ENCODE assay signal across 15 cellular contexts in the genomic region with DNA sequence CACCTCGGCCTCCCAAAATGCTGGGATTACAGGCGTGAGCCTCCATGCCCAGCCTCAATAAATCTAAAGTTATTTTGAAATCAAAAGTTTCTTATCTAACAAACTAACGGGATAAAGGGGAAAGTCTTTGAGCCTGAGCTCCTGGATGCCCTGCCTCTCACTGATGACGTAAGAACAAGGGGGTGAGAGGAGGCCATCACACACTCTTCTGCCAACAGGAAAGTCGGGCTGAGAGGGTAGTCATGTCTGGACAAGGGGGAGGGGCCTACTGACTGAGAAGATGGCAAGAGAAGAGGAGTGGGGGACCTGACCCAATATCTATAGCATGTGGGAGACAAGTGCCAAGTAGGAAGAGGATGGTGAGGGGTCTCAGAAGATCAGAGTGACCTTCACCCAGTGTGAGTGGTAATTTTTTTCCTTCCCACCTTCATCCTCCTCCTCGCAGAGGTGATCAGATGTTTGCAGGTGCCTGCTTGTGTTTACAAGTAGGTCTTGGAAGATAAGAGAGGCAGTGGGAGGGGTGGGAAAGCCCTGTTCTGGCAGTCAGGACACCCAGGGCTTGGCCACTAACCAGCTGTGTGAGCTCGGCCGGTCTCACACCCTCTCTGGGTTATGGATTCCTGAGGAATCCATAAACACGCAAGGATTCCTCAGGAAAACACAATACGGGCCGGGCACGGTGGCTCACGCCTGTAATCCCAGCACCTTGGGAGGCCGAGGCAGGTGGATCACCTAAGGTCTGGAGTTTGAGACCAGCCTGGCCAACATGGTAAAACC. TPM values are rescaled to one million over a fixed set of nuclear protein-coding genes. Genes with fewer than 3 reads are reported as not detected.
DNase-seq lines count a peak whose midpoint lies in the region; ATAC-seq, FAIRE-seq and TF ChIP-seq lines count a peak whose summit lies in the region.
"Had no signal": no experiment of that assay in that cellular context is flagged by ENCODE, and none has a peak within 500 bp of the region (broad histone marks: within the 10 kb centered on the region; RNA-seq: fewer than 3 reads in every experiment).

No MANE protein-coding gene starts in this region.

- no peaks in the 10 kb centered on the region for H3K27me3 Mint-ChIP-seq in astrocyte (ENCODE audit: low read depth, unreplicated experiment)
- H3K27me3 Mint-ChIP-seq in activated naive CD8-positive, alpha-beta T cell treated with anti-CD3 and anti-CD28 coated beads for 36 hours, result peaks cover 11% of the 10 kb centered on the region

- FAIRE-seq in astrocyte (lab: Jason Lieb, UNC) (no peak), keratinocyte (lab: Jason Lieb, UNC) (no peak)
- FAIRE-seq: colon had no signal

- peak overlapping the region; percentile 26 for H3K18ac ChIP-seq in IMR-90 (ENCODE audit: low read depth, low read length)

- no peaks in the 10 kb centered on the region for H3K9me3 Mint-ChIP-seq in astrocyte (ENCODE audit: unreplicated experiment)
- H3K9me3 Mint-ChIP-seq in activated naive CD8-positive, alpha-beta T cell treated with anti-CD3 and anti-CD28 coated beads for 36 hours, result no peaks in the 10 kb centered on the region
- H3K9me3 Mint-ChIP-seq: activated CD8-positive, alpha-beta T cell treated with anti-CD3 and anti-CD28 coated beads for 36 hours had no signal

- H3K36me3 ChIP-seq in IMR-90 (ENCODE audit: control insufficient read depth, insufficient read depth, low read length), result no peaks in the 10 kb centered on the region
- no peaks in the 10 kb centered on the region for H3K36me3 ChIP-seq in astrocyte (ENCODE audit: insufficient read depth, low read length)
- no peaks in the 10 kb centered on the region for H3K36me3 ChIP-seq in keratinocyte (ENCODE audit: control insufficient read depth in 2 of 2, extremely low read depth in 1 of 2, insufficient read depth in 2 of 2, low read length in 2 of 2)
- H3K36me3 ChIP-seq in upper lobe of left lung, result no peaks in the 10 kb centered on the region
- no peaks in the 10 kb centered on the region for H3K36me3 ChIP-seq in thyroid gland

- dilution Hi-C loops in IMR-90 (cut with HindIII; ENCODE audit: low sequenced_read_pairs, unreplicated experiment), result no loop called here
- dilution Hi-C loops in keratinocyte (cut with MboI; ENCODE audit: extremely low pct_ligation_motif_present, low sequenced_read_pairs), result no loop called here

- H3K4me3 ChIP-seq in IMR-90 (ENCODE audit: insufficient read depth, low read depth, low read length), result no peak overlapping the region
- no peak overlapping the region for H3K4me3 ChIP-seq in astrocyte (ENCODE audit: insufficient read depth, low read depth, low read length)
- no peak overlapping the region for H3K4me3 ChIP-seq in keratinocyte (ENCODE audit: control insufficient read depth in 2 of 3, extremely low read depth in 1 of 3, insufficient read depth in 2 of 3, low read depth in 1 of 3, low read length in 3 of 3)
- H3K4me3 ChIP-seq in upper lobe of left lung, result no peak overlapping the region
- H3K4me3 ChIP-seq in thyroid gland (replicated peaks in 1 of 3), result no peak overlapping the region

- POLR2A ChIA-PET in IMR-90 (lab: Charles Lee; ENCODE audit: unreplicated experiment), result interaction anchor here (0.8 kb wide), 1 partner anchor 392 kb away, joined by 3 read pairs; no protein-coding TSS in a partner anchor

- H3K27me3 ChIP-seq in IMR-90 (ENCODE audit: control insufficient read depth, insufficient read depth, low read length) (no peaks in the 10 kb centered on the region), astrocyte (ENCODE audit: insufficient read depth, low read length) (no peaks in the 10 kb centered on the region), keratinocyte (ENCODE audit: control insufficient read depth, extremely low read depth, insufficient read depth, low read length) (no peaks in the 10 kb centered on the region), upper lobe of left lung (no peaks in the 10 kb centered on the region), thyroid gland (no peaks in the 10 kb centered on the region)

- H2AK5ac ChIP-seq in IMR-90 (ENCODE audit: low read depth, low read length), result peak overlapping the region; percentile 99

- H3K9ac ChIP-seq in IMR-90 (ENCODE audit: low read depth, low read length) (no peak overlapping the region), astrocyte (ENCODE audit: low read length) (peak overlapping the region; percentile 36), keratinocyte (ENCODE audit: control insufficient read depth, extremely low read depth, insufficient read depth, low read length) (no peak overlapping the region)

- no TSS peak for BruUV-seq in IMR-90 (replicated peaks; lab: Mats Ljungman, UMichigan)

- TF ChIP-seq POLR2A in IMR-90 (IDR thresholded peaks at IDR 0.05; ENCODE audit: low read depth, low read length) (no peak), upper lobe of left lung (IDR thresholded peaks at IDR 0.05) (no peak), thyroid gland (IDR thresholded peaks at IDR 0.05) (no peak)

- H3K27ac ChIP-seq in IMR-90 (ENCODE audit: insufficient read depth, low read length) (peak overlapping the region; percentile 59), astrocyte (ENCODE audit: low read depth, low read length) (peak overlapping the region; percentile 94), keratinocyte (ENCODE audit: control insufficient read depth, insufficient read depth, low read length) (peak overlapping the region; percentile 68), upper lobe of left lung (peak overlapping the region in 3 of 4 donors; percentile 23 to 80 (median 42)), thyroid gland (peak overlapping the region in 1 of 3 donors; percentile 90)

- peaks cover 45% of the 10 kb centered on the region for H3K4me1 ChIP-seq in IMR-90 (ENCODE audit: control insufficient read depth, insufficient read depth, low read length)
- H3K4me1 ChIP-seq in astrocyte (ENCODE audit: insufficient read depth, low read length), result peaks cover 70% of the 10 kb centered on the region
- peaks cover 80% of the 10 kb centered on the region for H3K4me1 ChIP-seq in keratinocyte (ENCODE audit: control insufficient read depth, extremely low read depth, insufficient read depth, low read length)
- peaks cover 29 to 37% (median 33%) of the 10 kb centered on the region in 4 donors for H3K4me1 ChIP-seq in upper lobe of left lung
- H3K4me1 ChIP-seq in thyroid gland, result peaks cover 25 to 52% of the 10 kb centered on the region in 2 donors

- peak overlapping the region; percentile 87 for H3K27ac Mint-ChIP-seq in astrocyte (ENCODE audit: unreplicated experiment)
- H3K27ac Mint-ChIP-seq in activated naive CD8-positive, alpha-beta T cell treated with anti-CD3 and anti-CD28 coated beads for 36 hours, result no peak overlapping the region
- H3K27ac Mint-ChIP-seq: activated CD8-positive, alpha-beta T cell treated with anti-CD3 and anti-CD28 coated beads for 36 hours had no signal

- no peak for TF ChIP-seq RAD21 in IMR-90 (IDR thresholded peaks at IDR 0.05; ENCODE audit: low read length)

- H3K79me2 ChIP-seq in astrocyte (ENCODE audit: insufficient read depth, low read length) (no peaks in the 10 kb centered on the region), keratinocyte (ENCODE audit: control insufficient read depth, insufficient read depth, low read length) (no peaks in the 10 kb centered on the region)

- H3K14ac ChIP-seq in IMR-90 (replicated peaks; ENCODE audit: low read depth, low read length), result peak overlapping the region; percentile 90

- H4K91ac ChIP-seq in IMR-90 (ENCODE audit: insufficient read depth, low read depth, low read length), result peak overlapping the region; percentile 91

- H2AFZ ChIP-seq in IMR-90 (replicated peaks; ENCODE audit: low read length, poor library complexity) (no peak overlapping the region), astrocyte (ENCODE audit: low read depth, low read length) (no peak overlapping the region), keratinocyte (ENCODE audit: control insufficient read depth, low read length) (no peak overlapping the region)

- peak overlapping the region; percentile 95 for H2BK20ac ChIP-seq in IMR-90 (ENCODE audit: low read depth, low read length)

- H3K79me1 ChIP-seq in IMR-90 (ENCODE audit: low read depth in 1 of 2, low read length in 2 of 2), result peaks cover 7 to 22% of the 10 kb centered on the region in 2 experiments; a peak in 3 of 4 replicates

- intact Hi-C loops in IMR-90 (cut with micrococcal nuclease) (loop anchor here (2.0 to 5.0 kb wide), 3 partner anchors 37 to 384 kb away; partner anchors contain the start of gene SPEN), thyroid gland (cut with DNase I) (loop anchor here (10.0 kb wide), 1 partner anchor 257 kb away; no protein-coding TSS in a partner anchor)

- WGBS in IMR-90 (ENCODE audit: extremely low coverage in 2 of 2, insufficient read length in 1 of 2), 2 experiments, result 80% methylated on average over 3 of the region's 14 CpGs; no CpG with 5 or more reads in 1 of the 2 experiments
- 70 to 79% methylated on average over 6 to 14 of the region's 14 CpGs for WGBS in upper lobe of left lung, 2 donors
- 85 to 93% methylated on average over 14 of the region's 14 CpGs for WGBS in thyroid gland, 2 donors

- ATAC-seq in IMR-90 (ENCODE audit: low read depth), result no peak
- ATAC-seq in upper lobe of left lung (ENCODE audit: low FRiP score in 2 of 2), result no peak
- no peak for ATAC-seq in HG03175 (IDR thresholded peaks at IDR 0.05; ENCODE audit: unreplicated experiment)
- ATAC-seq: activated CD8-positive, alpha-beta T cell treated with anti-CD3 and anti-CD28 coated beads for 36 hours; left colon had no signal

- H3K4me3 Mint-ChIP-seq in astrocyte (ENCODE audit: unreplicated experiment), result no peak overlapping the region
- H3K4me3 Mint-ChIP-seq in activated naive CD8-positive, alpha-beta T cell treated with anti-CD3 and anti-CD28 coated beads for 36 hours, result no peak overlapping the region
- H3K4me3 Mint-ChIP-seq: activated CD8-positive, alpha-beta T cell treated with anti-CD3 and anti-CD28 coated beads for 36 hours had no signal

- H3K4me2 ChIP-seq in IMR-90 (ENCODE audit: low read depth, low read length) (no peak overlapping the region), astrocyte (ENCODE audit: low read length) (no peak overlapping the region), keratinocyte (ENCODE audit: control insufficient read depth, extremely low read depth, insufficient read depth, low read depth, low read length) (no peak overlapping the region)

- H2BK120ac ChIP-seq in IMR-90 (ENCODE audit: low read depth, low read length), result peak overlapping the region; percentile 97

- H2BK5ac ChIP-seq in IMR-90 (ENCODE audit: low read depth, low read length, poor library complexity, severe bottlenecking), result peak overlapping the region; percentile 84

- H3K23ac ChIP-seq in IMR-90 (ENCODE audit: low read depth, low read length), result peak overlapping the region; percentile 73; the same call in 1 of the 2 replicates

- H2BK15ac ChIP-seq in IMR-90 (ENCODE audit: low read depth, low read length), result peak overlapping the region; percentile 99

- DNase-seq in IMR-90, result peak; percentile 19
- DNase-seq in astrocyte (ENCODE audit: low read depth), result peak; percentile 36
- no peak for DNase-seq in keratinocyte (ENCODE audit: low read depth, low spot score)
- DNase-seq in upper lobe of left lung, result no peak
- no peak for DNase-seq in activated naive CD8-positive, alpha-beta T cell treated with anti-CD3 and anti-CD28 coated beads for 36 hours
- no peak for DNase-seq in GM13977 (ENCODE audit: low spot score)
- no peak for DNase-seq in thyroid gland
- DNase-seq: activated CD8-positive, alpha-beta T cell treated with anti-CD3 and anti-CD28 coated beads for 36 hours; activated naive CD4-positive, alpha-beta T cell treated with Interleukin-2 at 50 U/mL for 16 hours; left colon; NCI-H2081; stimulated activated CD4-positive, alpha-beta T cell treated with anti-CD3 and anti-CD28 coated beads, Interleukin-15, amount 100 ng/mL, for 24 hours; T-helper 2 cell had no signal

- peaks cover 64% of the 10 kb centered on the region for H3K4me1 Mint-ChIP-seq in astrocyte (ENCODE audit: low read depth, unreplicated experiment)
- H3K4me1 Mint-ChIP-seq in activated naive CD8-positive, alpha-beta T cell treated with anti-CD3 and anti-CD28 coated beads for 36 hours, result peaks cover 5% of the 10 kb centered on the region

- no peak for TF ChIP-seq EP300 in upper lobe of left lung (IDR thresholded peaks at IDR 0.05)

- peak overlapping the region; percentile 73 for H2AK9ac ChIP-seq in IMR-90 (replicated peaks; ENCODE audit: low read depth, low read length, poor library complexity)

- no peaks in the 10 kb centered on the region for H4K20me1 ChIP-seq in IMR-90 (ENCODE audit: insufficient read depth, low read length)
- H4K20me1 ChIP-seq in astrocyte (ENCODE audit: insufficient read depth, low read length), result no peaks in the 10 kb centered on the region
- H4K20me1 ChIP-seq in keratinocyte (ENCODE audit: control insufficient read depth, extremely low read depth, insufficient read depth, low read length), result no peaks in the 10 kb centered on the region

- TF ChIP-seq CTCF in IMR-90 (conservative IDR thresholded peaks at IDR 0.05; ENCODE audit: low read depth, low read length) (no peak), astrocyte (IDR thresholded peaks at IDR 0.05; ENCODE audit: insufficient read depth, low read depth, low read length) (no peak), keratinocyte (optimal IDR thresholded peaks at IDR 0.05 in 1 of 3, IDR thresholded peaks at IDR 0.05 in 1 of 3, conservative IDR thresholded peaks at IDR 0.05 in 1 of 3; ENCODE audit: extremely low read depth in 1 of 3, insufficient read depth in 2 of 3, low read length in 3 of 3) (no peak), upper lobe of left lung (IDR thresholded peaks at IDR 0.05) (no peak), GM13977 (IDR thresholded peaks at IDR 0.05; ENCODE audit: extremely low read depth, insufficient read depth, missing control alignments) (no peak), thyroid gland (IDR thresholded peaks at IDR 0.05) (no peak)

- no peaks in the 10 kb centered on the region for H3K9me3 ChIP-seq in IMR-90 (ENCODE audit: control insufficient read depth, insufficient read depth, low read length)
- H3K9me3 ChIP-seq in astrocyte (ENCODE audit: insufficient read depth, low read depth, low read length), result no peaks in the 10 kb centered on the region
- no peaks in the 10 kb centered on the region for H3K9me3 ChIP-seq in keratinocyte (ENCODE audit: control insufficient read depth, low read depth, low read length)
- no peaks in the 10 kb centered on the region for H3K9me3 ChIP-seq in upper lobe of left lung
- H3K9me3 ChIP-seq in thyroid gland, result no peaks in the 10 kb centered on the region

- H3K9me1 ChIP-seq in IMR-90 (ENCODE audit: insufficient read depth, low read length) (peaks cover 32% of the 10 kb centered on the region), keratinocyte (ENCODE audit: control insufficient read depth, extremely low read depth, insufficient read depth, low read length) (peaks cover 4% of the 10 kb centered on the region)

- H3K36me3 Mint-ChIP-seq in astrocyte (ENCODE audit: low read depth, unreplicated experiment), result no peaks in the 10 kb centered on the region
- H3K36me3 Mint-ChIP-seq in activated naive CD8-positive, alpha-beta T cell treated with anti-CD3 and anti-CD28 coated beads for 36 hours, result no peaks in the 10 kb centered on the region

- peak overlapping the region; percentile 19; the same call in 1 of the 2 replicates for H3K56ac ChIP-seq in IMR-90 (ENCODE audit: extremely low read depth, insufficient read depth, low read length)

- H3K4ac ChIP-seq in IMR-90 (ENCODE audit: low read depth, low read length), result peak overlapping the region; percentile 96

- peak overlapping the region; percentile 75 to 85; a peak in 3 of 4 replicates for H4K8ac ChIP-seq in IMR-90 (ENCODE audit: low read depth in 2 of 2, low read length in 2 of 2)

- CTCF ChIA-PET in IMR-90 (lab: Yijun Ruan, JAX), result interaction anchor here (1.0 kb wide), 1 partner anchor 205 kb away, joined by 4 read pairs; no protein-coding TSS in a partner anchor

- in situ Hi-C loops in IMR-90 (cut with MboI; ENCODE audit: low sequenced_read_pairs) (loop anchor here (25.0 kb wide), 1 partner anchor 389 kb away; no protein-coding TSS in a partner anchor), GM13977 (cut with MboI; ENCODE audit: low pct_unique_long_range_greater_than_20kb, low sequenced_read_pairs, unreplicated experiment) (loop anchor here (25.0 kb wide), 1 partner anchor 389 kb away; no protein-coding TSS in a partner anchor)

- H4K5ac ChIP-seq in IMR-90 (ENCODE audit: low read depth, low read length), result peak overlapping the region; percentile 65

RNA-seq across cellular contexts. Expression of gene UQCRHL, which starts 9.6 kb away (rescaled TPM):
- 1.4 and 2.8 TPM in 2 replicates for total RNA-seq in IMR-90 (2012; rRNA removed)
- polyA plus RNA-seq in IMR-90 (2012; rRNA removed), result 2.4 and 2.6 TPM in 2 replicates
- 0.44 and 0.71 TPM in 2 replicates for polyA plus RNA-seq in IMR-90 (2012; cell fraction: cytosol; rRNA removed)
- polyA plus RNA-seq in IMR-90 (2012; cell fraction: nucleus; rRNA removed; ENCODE audit: low replicate concordance), result 0.13 and 1.4 TPM in 2 replicates
- total RNA-seq in astrocyte, result 1.3 and 1.7 TPM in 2 replicates
- 2.6 to 14.0 TPM (median 4.6 TPM) in 3 replicates for polyA plus RNA-seq in keratinocyte
- 2.5 TPM for polyA plus RNA-seq in keratinocyte (2011; ENCODE audit: low read depth)
- polyA plus RNA-seq in keratinocyte (2011; cell fraction: cytosol; rRNA removed), result 6.8 and 8.4 TPM in 2 replicates
- 2.1 TPM in 2 replicates for polyA plus RNA-seq in keratinocyte (2011; cell fraction: nucleus; rRNA removed)
- 2.6 and 4.3 TPM in 2 replicates for polyA plus RNA-seq in keratinocyte (2012; ENCODE audit: low replicate concordance)
- 0.23 to 0.77 TPM in 2 of 3 replicates, not detected in the other for polyA minus RNA-seq in keratinocyte
- 8.2 TPM for polyA minus RNA-seq in keratinocyte (2011; cell fraction: cytosol; rRNA and poly(A)+ RNA removed)
- polyA minus RNA-seq in keratinocyte (2011; cell fraction: nucleus; rRNA and poly(A)+ RNA removed), result 0.21 TPM in 1 of 2 replicates, not detected in the other
- total RNA-seq in upper lobe of left lung, result 1 to 10 TPM in 5 of 6 donors, under 1 TPM in 1; 0.57 to 2.1 (median 1.1) TPM
- 1 to 10 TPM; 1.9 to 2.0 TPM for total RNA-seq in activated naive CD8-positive, alpha-beta T cell treated with anti-CD3 and anti-CD28 coated beads for 36 hours
- 1 to 10 TPM in 2 of 4 donors, under 1 TPM in 2; 0.81 to 1.3 (median 1.00) TPM for total RNA-seq in thyroid gland

RNA-seq across cellular contexts. Expression of gene FBLIM1, which starts 39.2 kb away (rescaled TPM):
- total RNA-seq in IMR-90 (2012; rRNA removed) (43.6 and 52.2 TPM in 2 replicates), astrocyte (170 and 179 TPM in 2 replicates), upper lobe of left lung (10 to 100 TPM; 11.2 to 51.3 (median 35.1) TPM), thyroid gland (10 to 100 TPM; 11.4 to 28.0 (median 25.9) TPM)
- polyA plus RNA-seq in IMR-90 (2012; rRNA removed) (140 and 159 TPM in 2 replicates), keratinocyte (144 to 223 TPM (median 185 TPM) in 3 replicates)
- 157 and 164 TPM in 2 replicates for polyA plus RNA-seq in IMR-90 (2012; cell fraction: cytosol; rRNA removed)
- polyA plus RNA-seq in IMR-90 (2012; cell fraction: nucleus; rRNA removed; ENCODE audit: low replicate concordance), result 95.1 and 141 TPM in 2 replicates
- polyA plus RNA-seq in keratinocyte (2011; ENCODE audit: low read depth), result 23.5 TPM
- 117 and 227 TPM in 2 replicates for polyA plus RNA-seq in keratinocyte (2011; cell fraction: cytosol; rRNA removed)
- 304 and 450 TPM in 2 replicates for polyA plus RNA-seq in keratinocyte (2011; cell fraction: nucleus; rRNA removed)
- polyA plus RNA-seq in keratinocyte (2012; ENCODE audit: low replicate concordance), result 121 and 176 TPM in 2 replicates
- 87.9 to 246 TPM (median 131 TPM) in 3 replicates for polyA minus RNA-seq in keratinocyte
- 300 TPM for polyA minus RNA-seq in keratinocyte (2011; cell fraction: cytosol; rRNA and poly(A)+ RNA removed)
- 125 and 154 TPM in 2 replicates for polyA minus RNA-seq in keratinocyte (2011; cell fraction: nucleus; rRNA and poly(A)+ RNA removed)
- not detected for total RNA-seq in activated naive CD8-positive, alpha-beta T cell treated with anti-CD3 and anti-CD28 coated beads for 36 hours
- total RNA-seq: activated CD8-positive, alpha-beta T cell treated with anti-CD3 and anti-CD28 coated beads for 36 hours had no signal

RNA-seq across cellular contexts. Expression of gene SPEN, which starts 49.7 kb away (rescaled TPM):
- total RNA-seq in IMR-90 (2012; rRNA removed), result 15.8 and 20.3 TPM in 2 replicates
- 7.6 and 9.4 TPM in 2 replicates for polyA plus RNA-seq in IMR-90 (2012; rRNA removed)
- 1.7 and 3.2 TPM in 2 replicates for polyA plus RNA-seq in IMR-90 (2012; cell fraction: cytosol; rRNA removed)
- polyA plus RNA-seq in IMR-90 (2012; cell fraction: nucleus; rRNA removed; ENCODE audit: low replicate concordance), result 24.4 and 38.3 TPM in 2 replicates
- total RNA-seq in astrocyte, result 33.2 and 35.0 TPM in 2 replicates
- 4.9 to 9.1 TPM (median 8.9 TPM) in 3 replicates for polyA plus RNA-seq in keratinocyte
- 22.5 TPM for polyA plus RNA-seq in keratinocyte (2011; ENCODE audit: low read depth)
- polyA plus RNA-seq in keratinocyte (2011; cell fraction: cytosol; rRNA removed), result 6.3 and 6.9 TPM in 2 replicates
- 46.7 and 46.9 TPM in 2 replicates for polyA plus RNA-seq in keratinocyte (2011; cell fraction: nucleus; rRNA removed)
- 25.0 and 35.6 TPM in 2 replicates for polyA plus RNA-seq in keratinocyte (2012; ENCODE audit: low replicate concordance)
- 18.8 to 84.5 TPM (median 42.0 TPM) in 3 replicates for polyA minus RNA-seq in keratinocyte
- polyA minus RNA-seq in keratinocyte (2011; cell fraction: cytosol; rRNA and poly(A)+ RNA removed), result 6.7 TPM
- polyA minus RNA-seq in keratinocyte (2011; cell fraction: nucleus; rRNA and poly(A)+ RNA removed), result 30.5 and 60.2 TPM in 2 replicates
- 10 to 100 TPM; 41.5 to 73.3 (median 51.3) TPM for total RNA-seq in upper lobe of left lung
- 10 to 100 TPM; 49.3 to 51.9 TPM for total RNA-seq in activated naive CD8-positive, alpha-beta T cell treated with anti-CD3 and anti-CD28 coated beads for 36 hours
- 10 to 100 TPM; 40.7 to 97.0 (median 57.3) TPM for total RNA-seq in thyroid gland

RNA-seq across cellular contexts. Expression of gene TMEM82, which starts 55.5 kb away (rescaled TPM):
- total RNA-seq in IMR-90 (2012; rRNA removed) (not detected in 2 replicates), astrocyte (not detected in 2 replicates), upper lobe of left lung (not detected), thyroid gland (not detected)
- polyA plus RNA-seq in IMR-90 (2012; rRNA removed) (not detected in 2 replicates), keratinocyte (not detected in 3 replicates)
- polyA plus RNA-seq in IMR-90 (2012; cell fraction: cytosol; rRNA removed), result not detected in 2 replicates
- polyA plus RNA-seq in IMR-90 (2012; cell fraction: nucleus; rRNA removed; ENCODE audit: low replicate concordance), result not detected in 2 replicates
- not detected for polyA plus RNA-seq in keratinocyte (2011; ENCODE audit: low read depth)
- polyA plus RNA-seq in keratinocyte (2011; cell fraction: cytosol; rRNA removed), result not detected in 2 replicates
- polyA plus RNA-seq in keratinocyte (2011; cell fraction: nucleus; rRNA removed), result not detected in 2 replicates
- polyA plus RNA-seq in keratinocyte (2012; ENCODE audit: low replicate concordance), result not detected in 2 replicates
- polyA minus RNA-seq in keratinocyte, result not detected in 3 replicates
- not detected for polyA minus RNA-seq in keratinocyte (2011; cell fraction: cytosol; rRNA and poly(A)+ RNA removed)
- polyA minus RNA-seq in keratinocyte (2011; cell fraction: nucleus; rRNA and poly(A)+ RNA removed), result not detected in 2 replicates
- total RNA-seq in activated naive CD8-positive, alpha-beta T cell treated with anti-CD3 and anti-CD28 coated beads for 36 hours, result not detected
- total RNA-seq: activated CD8-positive, alpha-beta T cell treated with anti-CD3 and anti-CD28 coated beads for 36 hours had no signal

Comparison
In these comparisons a context has a peak if more than half of its experiments do, and no peak if none do; other contexts are left out.
1. DNase-seq: peak in IMR-90 (single experiment) and astrocyte (single experiment); none in keratinocyte (single experiment), upper lobe of left lung (0 of 2), activated naive CD8-positive, alpha-beta T cell treated with anti-CD3 and anti-CD28 coated beads for 36 hours (single experiment), GM13977 (single experiment) and thyroid gland (0 of 2).
2. RNA of gene FBLIM1, which starts 39.2 kb away (total RNA-seq): 170 to 179 TPM in astrocyte, 43.6 to 52.2 TPM in IMR-90, 11.2 to 51.3 TPM in upper lobe of left lung and 11.4 to 28.0 TPM in thyroid gland; not detected in activated naive CD8-positive, alpha-beta T cell treated with anti-CD3 and anti-CD28 coated beads for 36 hours; every median in the first group is over 10 times any median in the second.